In the genomic region with DNA sequence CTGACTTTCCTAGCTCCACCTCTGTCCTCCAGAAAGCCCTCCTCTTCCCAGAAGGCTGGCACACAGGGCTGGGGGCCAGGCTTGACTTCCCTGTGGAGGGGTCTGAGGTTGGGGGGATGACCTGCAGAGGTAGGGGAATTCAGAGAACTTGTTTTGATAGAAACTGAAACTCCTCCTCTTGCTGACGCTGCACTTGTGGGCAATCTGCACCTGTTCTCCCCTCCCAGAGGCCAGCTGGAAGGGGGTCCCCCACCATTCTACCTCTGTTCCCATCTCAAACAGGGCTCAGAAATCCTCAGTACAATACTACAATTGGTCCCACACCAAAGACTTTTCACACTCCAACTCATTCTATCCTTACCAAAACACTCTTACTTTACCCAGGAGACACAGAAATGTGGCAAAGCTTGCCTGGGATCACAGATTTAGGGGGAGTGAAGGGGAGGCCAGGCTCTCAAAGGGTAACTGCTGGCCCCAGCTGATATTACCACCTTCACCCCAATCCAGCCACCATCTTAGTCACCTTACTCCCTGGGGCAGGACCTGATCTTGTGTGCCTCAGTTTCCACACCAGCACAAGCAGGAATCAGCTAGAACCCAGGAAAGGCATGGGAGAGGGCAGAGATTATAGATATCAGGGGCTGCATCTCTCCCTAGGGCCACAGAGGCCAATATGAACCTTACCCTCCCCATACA, we compare ENCODE assay signal across 7 cellular contexts. TPM values are rescaled to one million over a fixed set of nuclear protein-coding genes. Genes with fewer than 3 reads are reported as not detected.
DNase-seq lines count a peak whose midpoint lies in the region; ATAC-seq and FAIRE-seq lines count a peak whose summit lies in the region.

No MANE protein-coding gene starts in this region.

- no peak overlapping the region for H2BK5ac ChIP-seq in trophoblast cell (ENCODE audit: low read depth, low read length, poor library complexity)

- H3K4me2 ChIP-seq in trophoblast cell (ENCODE audit: low read length) = no peak overlapping the region

- H2BK120ac ChIP-seq in trophoblast cell (ENCODE audit: insufficient read depth, low read length, poor library complexity) = no peak overlapping the region

- no peaks in the 10 kb centered on the region for H3K27me3 ChIP-seq in trophoblast cell (ENCODE audit: insufficient read depth, low read length)

- no peak for FAIRE-seq in HTR-8/SVneo (lab: Jason Lieb, UNC)

- no peak overlapping the region for H2AFZ ChIP-seq in trophoblast cell (ENCODE audit: insufficient read depth, low read length, poor library complexity)

- no peak overlapping the region for H3K9ac ChIP-seq in trophoblast cell (ENCODE audit: low read length)

- no peaks in the 10 kb centered on the region for H3K79me2 ChIP-seq in trophoblast cell (ENCODE audit: control insufficient read depth, insufficient read depth, low read length, poor library complexity)

- no peak overlapping the region for H4K91ac ChIP-seq in trophoblast cell (ENCODE audit: low read depth, low read length)

- H4K12ac ChIP-seq in trophoblast cell (ENCODE audit: low read depth, low read length) = no peak overlapping the region

- H3K14ac ChIP-seq in trophoblast cell (ENCODE audit: low read length) = no peak overlapping the region

- peaks cover 37 to 57% of the 10 kb centered on the region in 2 experiments for H3K36me3 ChIP-seq in trophoblast cell (ENCODE audit: control insufficient read depth in 1 of 2, insufficient read depth in 2 of 2, low read length in 2 of 2)

- no peak overlapping the region for H3K23ac ChIP-seq in trophoblast cell (ENCODE audit: low read length)

- H3K4me3 ChIP-seq in trophoblast cell (ENCODE audit: low read depth, low read length) = no peak overlapping the region

- H3K79me1 ChIP-seq in trophoblast cell (ENCODE audit: low read length) = no peaks in the 10 kb centered on the region

- ATAC-seq in GM19467 (IDR thresholded peaks at IDR 0.05; ENCODE audit: unreplicated experiment) (peak; percentile 56), HG03460 (IDR thresholded peaks at IDR 0.05; ENCODE audit: unreplicated experiment) (peak; percentile 45)

- no CpG with 5 or more reads among the region's 1 CpG for WGBS in trophoblast cell (ENCODE audit: extremely low coverage, insufficient coverage, insufficient read length)

- H3K9me3 ChIP-seq in trophoblast cell (ENCODE audit: insufficient read depth, low read depth, low read length) = no peaks in the 10 kb centered on the region

- no peak overlapping the region for H4K8ac ChIP-seq in trophoblast cell (ENCODE audit: low read depth, low read length)

- H2AK5ac ChIP-seq in trophoblast cell (ENCODE audit: low read length) = no peak overlapping the region

- no peak overlapping the region for H3K4ac ChIP-seq in trophoblast cell (ENCODE audit: low read depth, low read length)

- H3K4me1 ChIP-seq in trophoblast cell (ENCODE audit: control insufficient read depth in 1 of 2, insufficient read depth in 2 of 2, low read length in 2 of 2) = peaks cover 0 to 2% of the 10 kb centered on the region in 2 experiments

- H2BK12ac ChIP-seq in trophoblast cell (ENCODE audit: low read length) = no peak overlapping the region

- peak; percentile 70 for DNase-seq in activated T-helper 9 cell treated with anti-CD3 and anti-CD28 coated beads, Interleukin-2, amount 50 U/mL, for 16 hours (ENCODE audit: low read depth)
- peak; percentile 61 to 65 for DNase-seq in stimulated activated CD8-positive, alpha-beta memory T cell treated with anti-CD3 and anti-CD28 coated beads, Interleukin-2, amount 100 ng/mL, for 48 hours (ENCODE audit: low read depth in 2 of 2)
- DNase-seq in NCI-H2081 (lab: John Stamatoyannopoulos, UW) (no peak), HTR-8/SVneo (ENCODE audit: insufficient read length, low spot score) (no peak), trophoblast cell (no peak)

- H3K18ac ChIP-seq in trophoblast cell (ENCODE audit: low read length) = no peak overlapping the region

- H3K27ac ChIP-seq in trophoblast cell (ENCODE audit: low read depth, low read length) = no peak overlapping the region

RNA-seq across cellular contexts. Expression of gene OTUD5, which starts 18.5 kb away (rescaled TPM):
- 56.7 and 57.3 TPM in 2 replicates for polyA plus RNA-seq in trophoblast cell (2013)

RNA-seq across cellular contexts. Expression of gene PIM2, which starts 20.0 kb away (rescaled TPM):
- 5.0 and 5.4 TPM in 2 replicates for polyA plus RNA-seq in trophoblast cell (2013)

RNA-seq across cellular contexts. Expression of gene SLC35A2, which starts 27.4 kb away (rescaled TPM):
- polyA plus RNA-seq in trophoblast cell (2013) = 29.7 and 29.9 TPM in 2 replicates

RNA-seq across cellular contexts. Expression of gene KCND1, which starts 32.8 kb away (rescaled TPM):
- polyA plus RNA-seq in trophoblast cell (2013) = 1.5 and 1.9 TPM in 2 replicates

RNA-seq across cellular contexts. Expression of gene PQBP1, which starts 41.1 kb away (rescaled TPM):
- 54.2 and 56.5 TPM in 2 replicates for polyA plus RNA-seq in trophoblast cell (2013)

Comparison
In these comparisons a context has a peak if more than half of its experiments do, and no peak if none do; other contexts are left out.
1. DNase-seq: peak in activated T-helper 9 cell treated with anti-CD3 and anti-CD28 coated beads, Interleukin-2, amount 50 U/mL, for 16 hours (single experiment) and stimulated activated CD8-positive, alpha-beta memory T cell treated with anti-CD3 and anti-CD28 coated beads, Interleukin-2, amount 100 ng/mL, for 48 hours (2 of 2); none in NCI-H2081 (0 of 2), HTR-8/SVneo (single experiment) and trophoblast cell (0 of 2).